ENCODE assay signal across 7 cellular contexts in genomic region chr12:113161415-113162016, GRCh38. TPM values are rescaled to one million over a fixed set of nuclear protein-coding genes. Genes with fewer than 3 reads are reported as not detected.
DNase-seq lines count a peak whose midpoint lies in the region; ATAC-seq and TF ChIP-seq lines count a peak whose summit lies in the region.
"Had no signal": no experiment of that assay in that cellular context is flagged by ENCODE, and none has a peak within 500 bp of the region (broad histone marks: within the 10 kb centered on the region; RNA-seq: fewer than 3 reads in every experiment).

No MANE protein-coding gene starts in this region.

- no peaks in the 10 kb centered on the region for H3K9me3 ChIP-seq in WERI-Rb-1 (ENCODE audit: severe bottlenecking)

- no peaks in the 10 kb centered on the region for H3K9me3 Mint-ChIP-seq in type B pancreatic cell

- peak overlapping the region; percentile 57 for H3K4me3 Mint-ChIP-seq in type B pancreatic cell

- ATAC-seq in GM18520 (IDR thresholded peaks at IDR 0.05; ENCODE audit: unreplicated experiment): no peak

- TF ChIP-seq CTCF in WERI-Rb-1 (IDR thresholded peaks at IDR 0.05; ENCODE audit: low read depth, low read length): no peak
- TF ChIP-seq CTCF in type B pancreatic cell (conservative IDR thresholded peaks at IDR 0.05): no peak

- H3K27ac ChIP-seq in WERI-Rb-1: peak overlapping the region; percentile 84
- H3K27ac ChIP-seq: PC-9 had no signal

- peaks cover 5% of the 10 kb centered on the region for H3K27me3 Mint-ChIP-seq in type B pancreatic cell

- no peak overlapping the region for H3K27ac Mint-ChIP-seq in type B pancreatic cell

- H3K36me3 Mint-ChIP-seq in type B pancreatic cell: peaks cover 20% of the 10 kb centered on the region

- peaks cover 71% of the 10 kb centered on the region for H3K36me3 ChIP-seq in WERI-Rb-1

- H3K27me3 ChIP-seq in WERI-Rb-1 (ENCODE audit: insufficient read depth, low read depth, severe bottlenecking): no peaks in the 10 kb centered on the region

- peaks cover 11% of the 10 kb centered on the region for H3K4me1 Mint-ChIP-seq in type B pancreatic cell (ENCODE audit: unreplicated experiment)

- DNase-seq in stimulated activated CD4-positive, alpha-beta T cell treated with anti-CD3 and anti-CD28 coated beads, Interleukin-1b, Interleukin-23, amount 100 ng/mL, for 48 hours: peak; percentile 36
- no peak for DNase-seq in stimulated activated CD4-positive, alpha-beta T cell treated with anti-CD3 and anti-CD28 coated beads, Interleukin-4, amount 100 ng/mL, for 24 hours
- DNase-seq in WERI-Rb-1 (peak; percentile 97), type B pancreatic cell (ENCODE audit: extremely low spot score, unreplicated experiment) (no peak), UCSD-AML1 (lab: John Stamatoyannopoulos, UW; ENCODE audit: unreplicated experiment) (no peak)

- H3K4me3 ChIP-seq in WERI-Rb-1 (ENCODE audit: low read depth, low read length): no peak overlapping the region
- H3K4me3 ChIP-seq: PC-9 had no signal

RNA-seq across cellular contexts. Expression of gene CFAP73, which starts 12.0 kb away (rescaled TPM):
- 0.27 and 0.81 TPM in 2 replicates for total RNA-seq in type B pancreatic cell (ENCODE audit: low replicate concordance)

RNA-seq across cellular contexts. Expression of gene DDX54, which starts 23.8 kb away (rescaled TPM):
- 53.9 and 66.1 TPM in 2 replicates for total RNA-seq in type B pancreatic cell (ENCODE audit: low replicate concordance)

RNA-seq across cellular contexts. Expression of gene RITA1, which starts 24.0 kb away (rescaled TPM):
- 19.0 and 21.7 TPM in 2 replicates for total RNA-seq in type B pancreatic cell (ENCODE audit: low replicate concordance)

RNA-seq across cellular contexts. Expression of gene RASAL1, which starts 26.0 kb away (rescaled TPM):
- total RNA-seq in type B pancreatic cell (ENCODE audit: low replicate concordance): 0.58 and 2.7 TPM in 2 replicates

RNA-seq across cellular contexts. Expression of gene TPCN1, which starts 59.7 kb away (rescaled TPM):
- 55.6 and 103 TPM in 2 replicates for total RNA-seq in type B pancreatic cell (ENCODE audit: low replicate concordance)

Comparison
In these comparisons a context has a peak if more than half of its experiments do, and no peak if none do; other contexts are left out.
1. DNase-seq: peak in stimulated activated CD4-positive, alpha-beta T cell treated with anti-CD3 and anti-CD28 coated beads, Interleukin-1b, Interleukin-23, amount 100 ng/mL, for 48 hours (single experiment) and WERI-Rb-1 (single experiment); none in stimulated activated CD4-positive, alpha-beta T cell treated with anti-CD3 and anti-CD28 coated beads, Interleukin-4, amount 100 ng/mL, for 24 hours (single experiment), type B pancreatic cell (single experiment) and UCSD-AML1 (single experiment).